1 cellular context compared by ENCODE assay signal in genomic region chr2:169507698-169508097, GRCh38.
TF ChIP-seq lines count a peak whose summit lies in the region.

No MANE protein-coding gene starts in this region.

TF ChIP-seq in HepG2, 621 proteins besides CTCF, POLR2A, EP300 and RAD21 (continued from another document):
- TF ChIP-seq ZNF580 (CRISPR knock-in tag; IDR thresholded peaks at IDR 0.05; ENCODE audit: borderline replicate concordance, low read depth) (no peak), ZNF749 (CRISPR knock-in tag; IDR thresholded peaks at IDR 0.05; ENCODE audit: borderline replicate concordance) (no peak), ZNF160 (CRISPR knock-in tag; IDR thresholded peaks at IDR 0.05) (no peak), HMG20A (CRISPR knock-in tag; IDR thresholded peaks at IDR 0.05; ENCODE audit: borderline replicate concordance) (peak; percentile 45; the same call in 1 of the 2 replicates), MAFF (IDR thresholded peaks at IDR 0.05; ENCODE audit: low read depth, low read length) (peak; percentile 99), ARID5B (CRISPR knock-in tag; IDR thresholded peaks at IDR 0.05) (peak; percentile 51; the same call in 1 of the 2 replicates), HOMEZ (CRISPR knock-in tag; IDR thresholded peaks at IDR 0.05; ENCODE audit: low read depth) (peak; percentile 67; the same call in 1 of the 2 replicates), SAP130 (CRISPR knock-in tag; IDR thresholded peaks at IDR 0.05; ENCODE audit: low read depth) (peak; percentile 38), ARID3A (IDR thresholded peaks at IDR 0.05; ENCODE audit: low read depth, low read length) (peak; percentile 77), SRF (IDR thresholded peaks at IDR 0.05; ENCODE audit: low read depth, low read length) (no peak), ZFP1 (CRISPR knock-in tag; IDR thresholded peaks at IDR 0.05) (no peak), NFATC3 (CRISPR knock-in tag; IDR thresholded peaks at IDR 0.05) (no peak)
- TF ChIP-seq, protein P1, sequence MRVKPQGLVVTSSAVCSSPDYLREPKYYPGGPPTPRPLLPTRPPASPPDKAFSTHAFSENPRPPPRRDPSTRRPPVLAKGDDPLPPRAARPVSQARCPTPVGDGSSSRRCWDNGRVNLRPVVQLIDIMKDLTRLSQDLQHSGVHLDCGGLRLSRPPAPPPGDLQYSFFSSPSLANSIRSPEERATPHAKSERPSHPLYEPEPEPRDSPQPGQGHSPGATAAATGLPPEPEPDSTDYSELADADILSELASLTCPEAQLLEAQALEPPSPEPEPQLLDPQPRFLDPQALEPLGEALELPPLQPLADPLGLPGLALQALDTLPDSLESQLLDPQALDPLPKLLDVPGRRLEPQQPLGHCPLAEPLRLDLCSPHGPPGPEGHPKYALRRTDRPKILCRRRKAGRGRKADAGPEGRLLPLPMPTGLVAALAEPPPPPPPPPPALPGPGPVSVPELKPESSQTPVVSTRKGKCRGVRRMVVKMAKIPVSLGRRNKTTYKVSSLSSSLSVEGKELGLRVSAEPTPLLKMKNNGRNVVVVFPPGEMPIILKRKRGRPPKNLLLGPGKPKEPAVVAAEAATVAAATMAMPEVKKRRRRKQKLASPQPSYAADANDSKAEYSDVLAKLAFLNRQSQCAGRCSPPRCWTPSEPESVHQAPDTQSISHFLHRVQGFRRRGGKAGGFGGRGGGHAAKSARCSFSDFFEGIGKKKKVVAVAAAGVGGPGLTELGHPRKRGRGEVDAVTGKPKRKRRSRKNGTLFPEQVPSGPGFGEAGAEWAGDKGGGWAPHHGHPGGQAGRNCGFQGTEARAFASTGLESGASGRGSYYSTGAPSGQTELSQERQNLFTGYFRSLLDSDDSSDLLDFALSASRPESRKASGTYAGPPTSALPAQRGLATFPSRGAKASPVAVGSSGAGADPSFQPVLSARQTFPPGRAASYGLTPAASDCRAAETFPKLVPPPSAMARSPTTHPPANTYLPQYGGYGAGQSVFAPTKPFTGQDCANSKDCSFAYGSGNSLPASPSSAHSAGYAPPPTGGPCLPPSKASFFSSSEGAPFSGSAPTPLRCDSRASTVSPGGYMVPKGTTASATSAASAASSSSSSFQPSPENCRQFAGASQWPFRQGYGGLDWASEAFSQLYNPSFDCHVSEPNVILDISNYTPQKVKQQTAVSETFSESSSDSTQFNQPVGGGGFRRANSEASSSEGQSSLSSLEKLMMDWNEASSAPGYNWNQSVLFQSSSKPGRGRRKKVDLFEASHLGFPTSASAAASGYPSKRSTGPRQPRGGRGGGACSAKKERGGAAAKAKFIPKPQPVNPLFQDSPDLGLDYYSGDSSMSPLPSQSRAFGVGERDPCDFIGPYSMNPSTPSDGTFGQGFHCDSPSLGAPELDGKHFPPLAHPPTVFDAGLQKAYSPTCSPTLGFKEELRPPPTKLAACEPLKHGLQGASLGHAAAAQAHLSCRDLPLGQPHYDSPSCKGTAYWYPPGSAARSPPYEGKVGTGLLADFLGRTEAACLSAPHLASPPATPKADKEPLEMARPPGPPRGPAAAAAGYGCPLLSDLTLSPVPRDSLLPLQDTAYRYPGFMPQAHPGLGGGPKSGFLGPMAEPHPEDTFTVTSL (CRISPR knock-in tag; IDR thresholded peaks at IDR 0.05; ENCODE audit: borderline replicate concordance), result peak; percentile 19; the same call in 1 of the 2 replicates
- TF ChIP-seq, protein P2, sequence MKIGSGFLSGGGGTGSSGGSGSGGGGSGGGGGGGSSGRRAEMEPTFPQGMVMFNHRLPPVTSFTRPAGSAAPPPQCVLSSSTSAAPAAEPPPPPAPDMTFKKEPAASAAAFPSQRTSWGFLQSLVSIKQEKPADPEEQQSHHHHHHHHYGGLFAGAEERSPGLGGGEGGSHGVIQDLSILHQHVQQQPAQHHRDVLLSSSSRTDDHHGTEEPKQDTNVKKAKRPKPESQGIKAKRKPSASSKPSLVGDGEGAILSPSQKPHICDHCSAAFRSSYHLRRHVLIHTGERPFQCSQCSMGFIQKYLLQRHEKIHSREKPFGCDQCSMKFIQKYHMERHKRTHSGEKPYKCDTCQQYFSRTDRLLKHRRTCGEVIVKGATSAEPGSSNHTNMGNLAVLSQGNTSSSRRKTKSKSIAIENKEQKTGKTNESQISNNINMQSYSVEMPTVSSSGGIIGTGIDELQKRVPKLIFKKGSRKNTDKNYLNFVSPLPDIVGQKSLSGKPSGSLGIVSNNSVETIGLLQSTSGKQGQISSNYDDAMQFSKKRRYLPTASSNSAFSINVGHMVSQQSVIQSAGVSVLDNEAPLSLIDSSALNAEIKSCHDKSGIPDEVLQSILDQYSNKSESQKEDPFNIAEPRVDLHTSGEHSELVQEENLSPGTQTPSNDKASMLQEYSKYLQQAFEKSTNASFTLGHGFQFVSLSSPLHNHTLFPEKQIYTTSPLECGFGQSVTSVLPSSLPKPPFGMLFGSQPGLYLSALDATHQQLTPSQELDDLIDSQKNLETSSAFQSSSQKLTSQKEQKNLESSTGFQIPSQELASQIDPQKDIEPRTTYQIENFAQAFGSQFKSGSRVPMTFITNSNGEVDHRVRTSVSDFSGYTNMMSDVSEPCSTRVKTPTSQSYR (CRISPR knock-in tag; IDR thresholded peaks at IDR 0.05; ENCODE audit: borderline replicate concordance), result no peak
